In the genomic region with DNA sequence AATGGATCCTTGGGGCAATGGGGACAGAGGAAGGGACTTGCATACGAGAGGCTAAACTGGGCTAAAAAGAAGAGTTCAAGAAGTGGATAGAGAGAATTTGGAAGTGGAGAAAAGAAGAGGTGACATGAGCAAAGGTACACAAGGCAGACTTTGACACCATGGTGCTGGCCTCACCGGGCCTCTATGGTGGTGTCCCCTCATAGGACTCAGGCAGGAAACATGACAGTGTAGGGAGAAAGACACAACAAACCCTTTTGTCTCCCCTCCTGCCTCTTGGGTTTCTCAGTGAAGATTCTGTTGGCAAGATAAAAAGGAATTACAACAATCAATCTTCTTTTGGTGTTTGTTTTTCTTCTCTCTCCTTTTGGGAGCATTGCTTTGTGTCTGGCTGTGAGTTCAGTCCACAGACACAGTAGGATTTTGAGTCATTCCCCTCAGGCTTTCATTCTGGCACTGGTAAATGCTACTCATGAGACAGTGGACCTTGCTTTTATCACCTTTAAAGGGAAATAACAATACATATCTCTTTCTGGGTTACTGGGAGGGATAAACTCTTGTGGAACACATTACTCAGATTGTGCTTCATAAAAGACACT, we compare ENCODE assay signal across 14 cellular contexts.
DNase-seq lines count a peak whose midpoint lies in the region; ATAC-seq, FAIRE-seq and TF ChIP-seq lines count a peak whose summit lies in the region.
"Had no signal": no experiment of that assay in that cellular context is flagged by ENCODE, and none has a peak within 500 bp of the region (broad histone marks: within the 10 kb centered on the region; RNA-seq: fewer than 3 reads in every experiment).

No MANE protein-coding gene starts in this region.

- ATAC-seq in HG03520 (IDR thresholded peaks at IDR 0.05; ENCODE audit: unreplicated experiment): no peak
- ATAC-seq: activated CD4-positive, CD25-positive, alpha-beta regulatory T cell treated with anti-CD3 and anti-CD28 coated beads, Interleukin-2, amount 50 U/mL, for 24 hours; left colon had no signal

- H3K4me3 ChIP-seq in MG63 (no peak overlapping the region), cardiac fibroblast (replicated peaks in 1 of 2; ENCODE audit: low read depth in 2 of 2, low read length in 2 of 2) (no peak overlapping the region), small intestine (ENCODE audit: low read depth in 1 of 2, low read length in 2 of 2) (no peak overlapping the region)
- H3K4me3 ChIP-seq: ovary had no signal

- H3K36me3 ChIP-seq in MG63 (no peaks in the 10 kb centered on the region), small intestine (ENCODE audit: control insufficient read depth in 2 of 2, insufficient read depth in 2 of 2, low read length in 2 of 2) (no peaks in the 10 kb centered on the region)
- H3K36me3 ChIP-seq: ovary had no signal

- FAIRE-seq in small intestine (lab: Jason Lieb, UNC): no peak

- peaks cover 28% of the 10 kb centered on the region for H3K4me1 Mint-ChIP-seq in type B pancreatic cell (ENCODE audit: unreplicated experiment)

- no peak for TF ChIP-seq CTCF in cardiac fibroblast (IDR thresholded peaks at IDR 0.05; ENCODE audit: low read depth, low read length)
- TF ChIP-seq CTCF in type B pancreatic cell (conservative IDR thresholded peaks at IDR 0.05): no peak

- H3K4me1 ChIP-seq in small intestine (ENCODE audit: control insufficient read depth in 2 of 2, insufficient read depth in 1 of 2, low read depth in 1 of 2, low read length in 1 of 2): no peaks in the 10 kb centered on the region

- H3K27ac Mint-ChIP-seq in type B pancreatic cell: peak overlapping the region; percentile 50

- H3K4me3 Mint-ChIP-seq in type B pancreatic cell: peak overlapping the region; percentile 39

- H3K27me3 Mint-ChIP-seq in type B pancreatic cell: no peaks in the 10 kb centered on the region

- no peaks in the 10 kb centered on the region for H3K27me3 ChIP-seq in MG63
- H3K27me3 ChIP-seq in small intestine (ENCODE audit: control insufficient read depth in 2 of 2, insufficient read depth in 2 of 2, low read length in 2 of 2): no peaks in the 10 kb centered on the region
- H3K27me3 ChIP-seq: ovary had no signal

- DNase-seq in MG63 (peak; percentile 69), cardiac fibroblast (ENCODE audit: low read depth in 2 of 2) (peak; percentile 64 to 84), left kidney (ENCODE audit: low read depth, low spot score) (peak; percentile 33), type B pancreatic cell (ENCODE audit: extremely low spot score, unreplicated experiment) (no peak), NCI-H82 (lab: John Stamatoyannopoulos, UW) (no peak), small intestine (no peak), OCI-M1 (lab: John Stamatoyannopoulos, UW) (no peak)
- DNase-seq: activated T-cell treated with anti-CD3 and anti-CD28 coated beads, Interleukin-2, amount 50 U/mL, for 48 hours; DMS 273 treated with DMSO at 0.1 percent for 48 hours; left colon; NCI-H446 treated with DMSO at 0.1 percent for 48 hours; ovary had no signal

- WGBS in small intestine, 3 donors: 81 to 85% (median 82%) methylated on average over 2 of the region's 2 CpGs

- no peaks in the 10 kb centered on the region for H3K36me3 Mint-ChIP-seq in type B pancreatic cell

- no peak overlapping the region for H3K27ac ChIP-seq in small intestine (ENCODE audit: low read depth in 1 of 2, low read length in 1 of 2)
- H3K27ac ChIP-seq: ovary had no signal

- H3K9me3 Mint-ChIP-seq in type B pancreatic cell: no peaks in the 10 kb centered on the region

- H3K9me3 ChIP-seq in MG63: 0 out of 2 replicates have a peak, but pooled peaks cover 1% of the 10 kb centered on the region
- no peaks in the 10 kb centered on the region for H3K9me3 ChIP-seq in small intestine (ENCODE audit: control insufficient read depth, low read depth)
- H3K9me3 ChIP-seq: ovary had no signal

Comparison
In these comparisons a context has a peak if more than half of its experiments do, and no peak if none do; other contexts are left out.
1. DNase-seq: peak in MG63 (single experiment), cardiac fibroblast (2 of 2) and left kidney (single experiment); none in type B pancreatic cell (single experiment), NCI-H82 (single experiment), small intestine (single experiment) and OCI-M1 (single experiment).